In genomic region chr12:25009511-25010092, GRCh38 we compare ENCODE assay signal across 21 cellular contexts.
A peak's percentile ranks its signal among the peaks of the same experiment; 100 is the strongest.
DNase-seq lines count a peak whose midpoint lies in the region; ATAC-seq and FAIRE-seq lines count a peak whose summit lies in the region.
"Had no signal": no experiment of that assay in that cellular context is flagged by ENCODE, and none has a peak within 500 bp of the region (broad histone marks: within the 10 kb centered on the region; RNA-seq: fewer than 3 reads in every experiment).

No MANE protein-coding gene starts in this region.

- peak; percentile 82 for FAIRE-seq in GM18507 (lab: Jason Lieb, UNC)

- H3K36me3 Mint-ChIP-seq in stimulated activated naive B cell treated with anti-CD40 and anti-IgM and Interleukin-4, amounts not matched to agents 10 μg/mL and 1 μg/mL and 100 μg/mL, for 72 hours: peaks cover 6 to 7% of the 10 kb centered on the region in 2 donors
- H3K36me3 Mint-ChIP-seq in immature natural killer cell: no peaks in the 10 kb centered on the region
- H3K36me3 Mint-ChIP-seq: CD8-positive, alpha-beta T cell had no signal

- ATAC-seq in HG03354 (IDR thresholded peaks at IDR 0.05; ENCODE audit: poor library complexity, severe bottlenecking, unreplicated experiment): peak; percentile 39
- peak; percentile 21 to 23 for ATAC-seq in stimulated activated naive B cell treated with anti-CD40 and anti-IgM and Interleukin-4, amounts not matched to agents 10 μg/mL and 1 μg/mL and 100 μg/mL, for 72 hours (replicated peaks)
- ATAC-seq in GM21360 (IDR thresholded peaks at IDR 0.05; ENCODE audit: unreplicated experiment): no peak
- ATAC-seq: CD8-positive, alpha-beta T cell; Right ventricle myocardium inferior; SK-N-SH treated with all-trans-retinoic acid at 6 μM for 48 hours had no signal

- DNase-seq in GM18507 (ENCODE audit: extremely low spot score, insufficient read length, low read depth): no peak
- DNase-seq in cerebellar cortex (ENCODE audit: low spot score): peak; percentile 95
- no peak for DNase-seq in stimulated activated naive B cell treated with anti-CD40 and anti-IgM and Interleukin-4, amounts not matched to agents 10 μg/mL and 1 μg/mL and 100 μg/mL, for 72 hours
- DNase-seq in DMS53 treated with DMSO at 0.1 percent for 48 hours (lab: John Stamatoyannopoulos, UW; ENCODE audit: unreplicated experiment): no peak
- DNase-seq in immature natural killer cell: no peak
- DNase-seq: Caco-2; CD8-positive, alpha-beta T cell; DMS79; KG1; MM.1S; NCI-H2029; NCI-H446 treated with DMSO at 0.1 percent for 48 hours; NCI-H526; NCI-H82; NK-92 treated with Interleukin-12 subunit alpha and Interleukin-12 subunit beta, amount 100 ng/mL, for 24 hours; PC-9; SJCRH30 had no signal

- peak overlapping the region; percentile 21 for H3K27ac Mint-ChIP-seq in stimulated activated naive B cell treated with anti-CD40 and anti-IgM and Interleukin-4, amounts not matched to agents 10 μg/mL and 1 μg/mL and 100 μg/mL, for 72 hours
- H3K27ac Mint-ChIP-seq in immature natural killer cell: no peak overlapping the region
- H3K27ac Mint-ChIP-seq: CD8-positive, alpha-beta T cell had no signal

- no peak overlapping the region for H3K4me3 Mint-ChIP-seq in stimulated activated naive B cell treated with anti-CD40 and anti-IgM and Interleukin-4, amounts not matched to agents 10 μg/mL and 1 μg/mL and 100 μg/mL, for 72 hours
- no peak overlapping the region for H3K4me3 Mint-ChIP-seq in immature natural killer cell
- H3K4me3 Mint-ChIP-seq: CD8-positive, alpha-beta T cell had no signal

- H3K27me3 Mint-ChIP-seq in stimulated activated naive B cell treated with anti-CD40 and anti-IgM and Interleukin-4, amounts not matched to agents 10 μg/mL and 1 μg/mL and 100 μg/mL, for 72 hours: no peaks in the 10 kb centered on the region
- H3K27me3 Mint-ChIP-seq in immature natural killer cell (ENCODE audit: low read depth in 3 of 3): peaks cover 0 to 5% (median 2%) of the 10 kb centered on the region in 3 donors

- H3K9me3 Mint-ChIP-seq in stimulated activated naive B cell treated with anti-CD40 and anti-IgM and Interleukin-4, amounts not matched to agents 10 μg/mL and 1 μg/mL and 100 μg/mL, for 72 hours: peaks cover 0 to 2% of the 10 kb centered on the region in 2 donors
- no peaks in the 10 kb centered on the region for H3K9me3 Mint-ChIP-seq in immature natural killer cell
- H3K9me3 Mint-ChIP-seq: CD8-positive, alpha-beta T cell had no signal

- H3K4me1 Mint-ChIP-seq in stimulated activated naive B cell treated with anti-CD40 and anti-IgM and Interleukin-4, amounts not matched to agents 10 μg/mL and 1 μg/mL and 100 μg/mL, for 72 hours: peaks cover 21 to 57% of the 10 kb centered on the region in 2 donors
- H3K4me1 Mint-ChIP-seq in immature natural killer cell: no peaks in the 10 kb centered on the region
